In genomic region chr14:68250950-68251765, GRCh38 we compare ENCODE assay signal across 9 cellular contexts.
DNase-seq lines count a peak whose midpoint lies in the region; ATAC-seq and TF ChIP-seq lines count a peak whose summit lies in the region.
"Had no signal": no experiment of that assay in that cellular context is flagged by ENCODE, and none has a peak within 500 bp of the region (broad histone marks: within the 10 kb centered on the region; RNA-seq: fewer than 3 reads in every experiment).

No MANE protein-coding gene starts in this region.

- no peaks in the 10 kb centered on the region for H3K9me3 ChIP-seq in adipocyte (ENCODE audit: control insufficient read depth, low read length)

- TF ChIP-seq CTCF in mesothelial cell of epicardium (IDR thresholded peaks at IDR 0.05; ENCODE audit: unreplicated experiment): no peak

- no peak for ATAC-seq in stimulated activated naive CD8-positive, alpha-beta T cell treated with anti-CD3 and anti-CD28 coated beads, Interleukin-15, Interleukin-2, amounts not matched to agents 100 U/mL and 50 U/mL, for 24 hours
- no peak for ATAC-seq in GM19035 (IDR thresholded peaks at IDR 0.05; ENCODE audit: unreplicated experiment)

- H3K4me1 ChIP-seq in adipocyte (ENCODE audit: control insufficient read depth, insufficient read depth, low read length): peaks cover 64% of the 10 kb centered on the region

- no peaks in the 10 kb centered on the region for H3K36me3 ChIP-seq in adipocyte (ENCODE audit: control insufficient read depth, insufficient read depth, low read length, severe bottlenecking)

- H3K9me3 Mint-ChIP-seq in stimulated activated naive CD8-positive, alpha-beta T cell treated with anti-CD3 and anti-CD28 coated beads, Interleukin-15, Interleukin-2, amounts not matched to agents 100 ng/mL and 50 ng/mL, for 24 hours: no peaks in the 10 kb centered on the region
- H3K9me3 Mint-ChIP-seq in mesothelial cell of epicardium: no peaks in the 10 kb centered on the region
- H3K9me3 Mint-ChIP-seq: T-helper 2 cell treated with Interferon-gamma antibody and Interleukin-4, amounts not matched to agents 5 μg/mL and 100 μg/mL, for 36 hours had no signal

- H3K27me3 Mint-ChIP-seq in stimulated activated naive CD8-positive, alpha-beta T cell treated with anti-CD3 and anti-CD28 coated beads, Interleukin-15, Interleukin-2, amounts not matched to agents 100 ng/mL and 50 ng/mL, for 24 hours: no peaks in the 10 kb centered on the region
- H3K27me3 Mint-ChIP-seq in mesothelial cell of epicardium (ENCODE audit: low read depth): no peaks in the 10 kb centered on the region

- no peak overlapping the region for H3K4me3 ChIP-seq in adipocyte (ENCODE audit: low read length)

- no peak for DNase-seq in stimulated activated naive CD8-positive, alpha-beta T cell treated with anti-CD3 and anti-CD28 coated beads, Interleukin-15, Interleukin-2, amounts not matched to agents 100 U/mL and 50 U/mL, for 24 hours
- DNase-seq in adipocyte (ENCODE audit: low read depth) (no peak), mesothelial cell of epicardium (ENCODE audit: low spot score in 2 of 2, unreplicated experiment in 2 of 2) (no peak), A172 (ENCODE audit: low spot score) (no peak)
- no peak for DNase-seq in activated CD8-positive, alpha-beta memory T cell treated with anti-CD3 and anti-CD28 coated beads, Interleukin-2, amount 50 U/mL, for 48 hours
- DNase-seq in activated CD8-positive, alpha-beta memory T cell treated with anti-CD3 and anti-CD28 coated beads, Interleukin-2, amount 50 U/mL, for 4 hours: no peak

- no peak overlapping the region for H3K4me3 Mint-ChIP-seq in stimulated activated naive CD8-positive, alpha-beta T cell treated with anti-CD3 and anti-CD28 coated beads, Interleukin-15, Interleukin-2, amounts not matched to agents 100 ng/mL and 50 ng/mL, for 24 hours
- H3K4me3 Mint-ChIP-seq in mesothelial cell of epicardium: no peak overlapping the region
- H3K4me3 Mint-ChIP-seq: T-helper 2 cell treated with Interferon-gamma antibody and Interleukin-4, amounts not matched to agents 5 μg/mL and 100 μg/mL, for 36 hours had no signal

- peaks cover 70% of the 10 kb centered on the region for H3K4me1 Mint-ChIP-seq in stimulated activated naive CD8-positive, alpha-beta T cell treated with anti-CD3 and anti-CD28 coated beads, Interleukin-15, Interleukin-2, amounts not matched to agents 100 ng/mL and 50 ng/mL, for 24 hours (ENCODE audit: low read depth)
- H3K4me1 Mint-ChIP-seq in mesothelial cell of epicardium: peaks cover 97% of the 10 kb centered on the region

- peak overlapping the region; percentile 78 for H3K27ac Mint-ChIP-seq in stimulated activated naive CD8-positive, alpha-beta T cell treated with anti-CD3 and anti-CD28 coated beads, Interleukin-15, Interleukin-2, amounts not matched to agents 100 ng/mL and 50 ng/mL, for 24 hours
- peak overlapping the region; percentile 97 for H3K27ac Mint-ChIP-seq in mesothelial cell of epicardium
- H3K27ac Mint-ChIP-seq: T-helper 2 cell treated with Interferon-gamma antibody and Interleukin-4, amounts not matched to agents 5 μg/mL and 100 μg/mL, for 36 hours had no signal

- H3K9ac ChIP-seq in adipocyte (ENCODE audit: low read length): peak overlapping the region; percentile 75

- no peaks in the 10 kb centered on the region for H3K36me3 Mint-ChIP-seq in stimulated activated naive CD8-positive, alpha-beta T cell treated with anti-CD3 and anti-CD28 coated beads, Interleukin-15, Interleukin-2, amounts not matched to agents 100 ng/mL and 50 ng/mL, for 24 hours (ENCODE audit: low read depth)
- H3K36me3 Mint-ChIP-seq in mesothelial cell of epicardium: no peaks in the 10 kb centered on the region

- no peaks in the 10 kb centered on the region for H3K27me3 ChIP-seq in adipocyte (replicated peaks; ENCODE audit: control insufficient read depth, insufficient read depth, low read length)
